ENCODE assay signal across 17 cellular contexts in genomic region chr3:36373084-36373483, GRCh38. TPM values are rescaled to one million over a fixed set of nuclear protein-coding genes. Genes with fewer than 3 reads are reported as not detected.
A peak's percentile ranks its signal among the peaks of the same experiment; 100 is the strongest.
DNase-seq lines count a peak whose midpoint lies in the region; ATAC-seq, FAIRE-seq and TF ChIP-seq lines count a peak whose summit lies in the region.
"Had no signal": no experiment of that assay in that cellular context is flagged by ENCODE, and none has a peak within 500 bp of the region (broad histone marks: within the 10 kb centered on the region; RNA-seq: fewer than 3 reads in every experiment).

No MANE protein-coding gene starts in this region.

- H3K27me3 Mint-ChIP-seq in MCF 10A (ENCODE audit: insufficient read depth, unreplicated experiment) = no peaks in the 10 kb centered on the region
- peaks cover 1% of the 10 kb centered on the region for H3K27me3 Mint-ChIP-seq in activated CD4-positive, alpha-beta T cell treated with anti-CD3 and anti-CD28 coated beads, Interleukin-2, amount 10 ng/mL, durations not matched to agents 24 days and 14 days
- H3K27me3 Mint-ChIP-seq in activated naive CD8-positive, alpha-beta T cell treated with anti-CD3 and anti-CD28 coated beads, Interleukin-2, amount 50 U/mL, for 24 hours = no peaks in the 10 kb centered on the region

- CTCF ChIA-PET in A549 (lab: Yijun Ruan, JAX) (no interaction called here), MCF 10A (lab: Yijun Ruan, JAX) (interaction anchor here (0.6 to 1.3 kb wide), 3 partner anchors 11 to 146 kb away, joined by 3 to 5 read pairs (median 3); no protein-coding TSS in a partner anchor)

- no peak for TF ChIP-seq EP300 in A549 (IDR thresholded peaks at IDR 0.05)

- TF ChIP-seq CTCF in A549 (IDR thresholded peaks at IDR 0.05) (no peak), MCF 10A (IDR thresholded peaks at IDR 0.05; ENCODE audit: unreplicated experiment) (no peak)

- intact Hi-C loops in MCF 10A (cut with micrococcal nuclease) = no loop called here
- intact Hi-C loops in activated CD4-positive, alpha-beta T cell treated with anti-CD3 and anti-CD28 coated beads, Interleukin-2, amount 10 ng/mL, durations not matched to agents 24 days and 14 days (cut with micrococcal nuclease) = no loop called here

- no peak overlapping the region for H3K27ac Mint-ChIP-seq in MCF 10A (ENCODE audit: low read depth, unreplicated experiment)
- H3K27ac Mint-ChIP-seq in activated CD4-positive, alpha-beta T cell treated with anti-CD3 and anti-CD28 coated beads, Interleukin-2, amount 10 ng/mL, durations not matched to agents 24 days and 14 days = no peak overlapping the region
- no peak overlapping the region for H3K27ac Mint-ChIP-seq in activated naive CD8-positive, alpha-beta T cell treated with anti-CD3 and anti-CD28 coated beads, Interleukin-2, amount 50 U/mL, for 24 hours
- H3K27ac Mint-ChIP-seq: WTC11 had no signal

- POLR2A ChIA-PET in A549 (lab: Yijun Ruan, JAX) = no interaction called here
- POLR2A ChIA-PET in MCF 10A (lab: Yijun Ruan, JAX) = interaction anchor here (0.6 kb wide), 1 partner anchor 407 kb away, joined by 5 read pairs; no protein-coding TSS in a partner anchor

- no peak overlapping the region for H3K4me3 Mint-ChIP-seq in MCF 10A (ENCODE audit: unreplicated experiment)
- no peak overlapping the region for H3K4me3 Mint-ChIP-seq in activated CD4-positive, alpha-beta T cell treated with anti-CD3 and anti-CD28 coated beads, Interleukin-2, amount 10 ng/mL, durations not matched to agents 24 days and 14 days
- H3K4me3 Mint-ChIP-seq in activated naive CD8-positive, alpha-beta T cell treated with anti-CD3 and anti-CD28 coated beads, Interleukin-2, amount 50 U/mL, for 24 hours = no peak overlapping the region
- H3K4me3 Mint-ChIP-seq: WTC11 had no signal

- no peak for TF ChIP-seq POLR2A in A549 (IDR thresholded peaks at IDR 0.05; ENCODE audit: low read length)

- H3K36me3 Mint-ChIP-seq in MCF 10A (ENCODE audit: insufficient read depth, unreplicated experiment) = no peaks in the 10 kb centered on the region
- no peaks in the 10 kb centered on the region for H3K36me3 Mint-ChIP-seq in activated CD4-positive, alpha-beta T cell treated with anti-CD3 and anti-CD28 coated beads, Interleukin-2, amount 10 ng/mL, durations not matched to agents 24 days and 14 days (ENCODE audit: low read depth)
- H3K36me3 Mint-ChIP-seq in activated naive CD8-positive, alpha-beta T cell treated with anti-CD3 and anti-CD28 coated beads, Interleukin-2, amount 50 U/mL, for 24 hours (ENCODE audit: low read depth) = no peaks in the 10 kb centered on the region
- H3K36me3 Mint-ChIP-seq: WTC11 had no signal

- no peak overlapping the region for H3K27ac ChIP-seq in A549

- H3K4me1 ChIP-seq in A549 = peaks cover 22% of the 10 kb centered on the region

- no peak for ATAC-seq in A549
- ATAC-seq in activated naive CD8-positive, alpha-beta T cell treated with anti-CD3 and anti-CD28 coated beads, Interleukin-2, amount 50 U/mL, for 24 hours = no peak
- ATAC-seq: GM12878, WTC11 had no signal

- H3K9me3 ChIP-seq in A549 = no peaks in the 10 kb centered on the region
- H3K9me3 ChIP-seq: tibial artery had no signal

- no peaks in the 10 kb centered on the region for H3K9me3 Mint-ChIP-seq in MCF 10A (ENCODE audit: unreplicated experiment)
- H3K9me3 Mint-ChIP-seq in activated CD4-positive, alpha-beta T cell treated with anti-CD3 and anti-CD28 coated beads, Interleukin-2, amount 10 ng/mL, durations not matched to agents 24 days and 14 days = peaks cover 4% of the 10 kb centered on the region
- no peaks in the 10 kb centered on the region for H3K9me3 Mint-ChIP-seq in activated naive CD8-positive, alpha-beta T cell treated with anti-CD3 and anti-CD28 coated beads, Interleukin-2, amount 50 U/mL, for 24 hours
- H3K9me3 Mint-ChIP-seq: WTC11 had no signal

- no peak for DNase-seq in A549 (ENCODE audit: low read depth in 1 of 2, low spot score in 1 of 2)
- peak; percentile 69 for DNase-seq in LHCN-M2 (ENCODE audit: low read depth)
- DNase-seq in MCF 10A (ENCODE audit: unreplicated experiment) = peak; percentile 62
- peak; percentile 51 for DNase-seq in iris pigment epithelial cell (ENCODE audit: low read depth)
- no peak for DNase-seq in NOMO-1 treated with DMSO at 0.1 percent for 48 hours (lab: John Stamatoyannopoulos, UW; ENCODE audit: unreplicated experiment)
- DNase-seq in activated CD4-positive, alpha-beta T cell treated with anti-CD3 and anti-CD28 coated beads, Interleukin-2, amount 10 ng/mL, durations not matched to agents 24 days and 14 days = no peak
- DNase-seq in activated naive CD8-positive, alpha-beta T cell treated with anti-CD3 and anti-CD28 coated beads, Interleukin-2, amount 50 U/mL, for 24 hours = no peak
- DNase-seq in COLO829 (ENCODE audit: low spot score) = no peak
- DNase-seq: activated CD8-positive, alpha-beta memory T cell treated with anti-CD3 and anti-CD28 coated beads, Interleukin-2, amount 50 U/mL, for 4 hours; DMS153; KBM-7; NCI-H1694 treated with DMSO at 0.1 percent for 48 hours; NCI-H774; tibial artery had no signal

- no TSS peak for BruUV-seq in MCF 10A (replicated peaks; lab: Mats Ljungman, UMichigan)

- no peak overlapping the region for H3K4me3 ChIP-seq in A549
- H3K4me3 ChIP-seq: GM12878, tibial artery had no signal

- H3K4me2 ChIP-seq in A549 = peak overlapping the region; percentile 36; the same call in 2 of the 3 replicates

- peaks cover 4% of the 10 kb centered on the region for H3K4me1 Mint-ChIP-seq in MCF 10A (ENCODE audit: insufficient read depth, unreplicated experiment)
- no peaks in the 10 kb centered on the region for H3K4me1 Mint-ChIP-seq in activated CD4-positive, alpha-beta T cell treated with anti-CD3 and anti-CD28 coated beads, Interleukin-2, amount 10 ng/mL, durations not matched to agents 24 days and 14 days
- no peaks in the 10 kb centered on the region for H3K4me1 Mint-ChIP-seq in activated naive CD8-positive, alpha-beta T cell treated with anti-CD3 and anti-CD28 coated beads, Interleukin-2, amount 50 U/mL, for 24 hours
- H3K4me1 Mint-ChIP-seq: WTC11 had no signal

- no peak for FAIRE-seq in A549 (lab: Jason Lieb, UNC)
- FAIRE-seq: A204.1, GM12878 had no signal

- TF ChIP-seq RAD21 in A549 (conservative IDR thresholded peaks at IDR 0.05 in 1 of 2, IDR thresholded peaks at IDR 0.05 in 1 of 2) = no peak

TF ChIP-seq in A549, 52 proteins besides CTCF, POLR2A, EP300 and RAD21:
- TF ChIP-seq RFX5 (IDR thresholded peaks at IDR 0.05) = no peak

RNA-seq across cellular contexts. Expression of gene STAC, which starts 7.2 kb away (rescaled TPM):
- polyA plus RNA-seq in A549 (2011; rRNA removed) (2.1 and 2.2 TPM in 2 replicates), A549 (2017; fragmentation: RNase III; extraction: RNeasy Plus Mini Kit Qiagen cat#74134 plus additional on column Dnase treatment) (2.8 to 3.4 TPM (median 3.2 TPM) in 3 replicates)
- 0.69 and 0.95 TPM in 2 replicates for polyA plus RNA-seq in A549 (2012; cell fraction: cytosol; rRNA removed)
- 0.56 and 1.1 TPM in 2 replicates for polyA plus RNA-seq in A549 (2012; cell fraction: nucleus; rRNA removed)
- 3.4 and 7.7 TPM in 2 replicates for polyA minus RNA-seq in A549 (2011; rRNA and poly(A)+ RNA removed)
- total RNA-seq in LHCN-M2 (2014; rRNA removed) (0.26 and 0.52 TPM in 2 replicates), MCF 10A (2022) (1.1 and 1.2 TPM in 2 replicates)
- 0.40 TPM for polyA plus RNA-seq in LHCN-M2 (2012)
- total RNA-seq in activated CD4-positive, alpha-beta T cell treated with anti-CD3 and anti-CD28 coated beads, Interleukin-2, amount 10 ng/mL, durations not matched to agents 24 days and 14 days = not detected in 2 replicates
- total RNA-seq: GM12878 had no signal

Comparison
In these comparisons a context has a peak if more than half of its experiments do, and no peak if none do; other contexts are left out.
1. DNase-seq: peak in LHCN-M2 (single experiment), MCF 10A (single experiment) and iris pigment epithelial cell (single experiment); none in A549 (0 of 2), NOMO-1 treated with DMSO at 0.1 percent for 48 hours (single experiment), activated CD4-positive, alpha-beta T cell treated with anti-CD3 and anti-CD28 coated beads, Interleukin-2, amount 10 ng/mL, durations not matched to agents 24 days and 14 days (single experiment), activated naive CD8-positive, alpha-beta T cell treated with anti-CD3 and anti-CD28 coated beads, Interleukin-2, amount 50 U/mL, for 24 hours (single experiment) and COLO829 (single experiment).